Comparison of ENCODE assay signal across 14 cellular contexts in the genomic region with DNA sequence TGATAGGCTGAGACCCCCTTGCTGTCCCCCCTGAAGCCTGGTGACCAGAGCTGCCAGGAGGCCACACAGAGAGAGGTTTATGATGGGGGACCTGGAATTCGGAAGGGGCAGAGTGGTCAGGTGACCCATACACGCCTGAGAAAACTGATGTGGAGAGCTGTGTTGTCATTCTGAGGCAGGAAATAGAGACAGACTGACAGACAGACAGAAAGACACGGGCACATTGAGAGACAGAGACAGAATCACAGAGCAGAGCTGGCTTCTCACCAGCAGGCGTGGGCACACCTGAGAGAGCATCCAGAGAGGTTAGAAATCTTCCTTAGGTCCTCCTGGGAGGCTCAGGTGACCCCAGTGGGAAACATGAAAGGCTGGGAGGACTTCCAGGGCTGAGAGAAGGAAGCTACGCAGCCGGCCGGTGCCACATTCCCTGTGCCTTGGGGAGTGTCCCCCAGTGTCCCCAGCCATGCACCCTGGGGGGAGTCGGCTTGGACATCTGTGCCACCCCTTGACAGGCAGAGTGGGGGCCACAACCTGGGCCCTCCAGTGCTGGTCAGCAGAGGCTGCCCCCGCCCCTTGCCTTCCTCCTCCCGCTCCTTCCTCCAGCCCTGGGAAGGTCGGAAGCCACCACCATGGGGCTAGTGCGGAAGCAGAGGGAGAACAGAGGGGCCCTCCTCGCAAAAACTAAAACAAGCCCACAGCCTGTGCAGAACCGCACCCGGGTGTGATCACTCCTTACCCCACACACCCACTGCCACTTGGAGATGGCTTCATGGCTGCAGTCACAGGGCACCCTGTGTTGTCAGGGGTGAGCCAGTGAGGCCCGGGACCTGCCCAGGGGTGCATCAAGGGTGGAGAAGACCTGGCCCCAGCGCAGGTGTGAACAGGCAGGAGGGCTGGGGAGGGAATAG. TPM values are rescaled to one million over a fixed set of nuclear protein-coding genes. Genes with fewer than 3 reads are reported as not detected.
DNase-seq lines count a peak whose midpoint lies in the region; TF ChIP-seq lines count a peak whose summit lies in the region.
"Had no signal": no experiment of that assay in that cellular context is flagged by ENCODE, and none has a peak within 500 bp of the region (broad histone marks: within the 10 kb centered on the region; RNA-seq: fewer than 3 reads in every experiment).

No MANE protein-coding gene starts in this region.

- H3K79me2 ChIP-seq in Karpas-422 (ENCODE audit: low read length) = no peaks in the 10 kb centered on the region

- WGBS in sigmoid colon, 2 donors = 70 to 84% methylated on average over 17 of the region's 17 CpGs

- intact Hi-C loops in sigmoid colon (cut with DNase I) = loop anchor here (10.0 kb wide), 1 partner anchor 115 kb away; no protein-coding TSS in a partner anchor
- intact Hi-C loops in CD14-positive monocyte (cut with micrococcal nuclease) = loop anchor here (5.0 to 10.0 kb wide), 4 partner anchors 45 to 155 kb away; a partner anchor contains a TSS

- H3K4me3 ChIP-seq in Karpas-422 (ENCODE audit: low read length) (no peak overlapping the region), endocrine pancreas (ENCODE audit: control insufficient read depth, insufficient read depth, low read length) (no peak overlapping the region), sigmoid colon (no peak overlapping the region)
- H3K4me3 ChIP-seq: left lung had no signal

- H3K27me3 Mint-ChIP-seq in CD14-positive monocyte (ENCODE audit: low read depth in 3 of 3) = peaks cover 1 to 17% (median 9%) of the 10 kb centered on the region in 3 donors
- peaks cover 6% of the 10 kb centered on the region for H3K27me3 Mint-ChIP-seq in glutamatergic neuron (ENCODE audit: unreplicated experiment)

- no peak for TF ChIP-seq CTCF in sigmoid colon (IDR thresholded peaks at IDR 0.05)
- TF ChIP-seq CTCF in CD14-positive monocyte (IDR thresholded peaks at IDR 0.05) = no peak
- TF ChIP-seq CTCF in glutamatergic neuron (IDR thresholded peaks at IDR 0.05; ENCODE audit: partially characterized antibody, unreplicated experiment) = no peak

- no peak for TF ChIP-seq POLR2A in sigmoid colon (IDR thresholded peaks at IDR 0.05)

- H3K27ac Mint-ChIP-seq in CD14-positive monocyte (peak overlapping the region in 3 of 7 donors; percentile 43 to 56 (median 48)), glutamatergic neuron (ENCODE audit: unreplicated experiment) (no peak overlapping the region)

- H3K36me3 Mint-ChIP-seq in CD14-positive monocyte = peaks cover 4 to 5% of the 10 kb centered on the region in 2 donors
- no peaks in the 10 kb centered on the region for H3K36me3 Mint-ChIP-seq in glutamatergic neuron (ENCODE audit: unreplicated experiment)
- H3K36me3 Mint-ChIP-seq: brain had no signal

- H3K27me3 ChIP-seq in Karpas-422 (ENCODE audit: low read length) (no peaks in the 10 kb centered on the region), endocrine pancreas (ENCODE audit: control insufficient read depth, insufficient read depth, low read length) (no peaks in the 10 kb centered on the region), sigmoid colon (peaks cover 0 to 7% (median 0%) of the 10 kb centered on the region in 3 donors)

- peaks cover 0 to 2% (median 0%) of the 10 kb centered on the region in 7 donors for H3K9me3 Mint-ChIP-seq in CD14-positive monocyte
- H3K9me3 Mint-ChIP-seq in glutamatergic neuron (ENCODE audit: unreplicated experiment) = peaks cover 4% of the 10 kb centered on the region
- H3K9me3 Mint-ChIP-seq: brain, neural crest cell had no signal

- peaks cover 23% of the 10 kb centered on the region for H4K20me1 ChIP-seq in Karpas-422 (ENCODE audit: insufficient read depth, low read depth, low read length)

- H3K27ac ChIP-seq in Karpas-422 (ENCODE audit: low read length) (peak overlapping the region; percentile 39; the same call in 1 of the 2 replicates), sigmoid colon (no peak overlapping the region)
- H3K27ac ChIP-seq: 22Rv1, left lung had no signal

- H3K9me3 ChIP-seq in Karpas-422 (ENCODE audit: low read length) (no peaks in the 10 kb centered on the region), endocrine pancreas (ENCODE audit: control insufficient read depth, low read length) (no peaks in the 10 kb centered on the region), sigmoid colon (no peaks in the 10 kb centered on the region)
- H3K9me3 ChIP-seq: left lung had no signal

- no peak overlapping the region for H2AFZ ChIP-seq in Karpas-422 (ENCODE audit: low read length)

- TF ChIP-seq EP300 in sigmoid colon (IDR thresholded peaks at IDR 0.05) = no peak

- no peak overlapping the region for H3K4me2 ChIP-seq in Karpas-422 (ENCODE audit: low read depth, low read length, poor library complexity, severe bottlenecking)

- no peaks in the 10 kb centered on the region; the same call in 1 of the 2 replicates for H3K36me3 ChIP-seq in Karpas-422 (ENCODE audit: insufficient read depth, low read length)
- no peaks in the 10 kb centered on the region for H3K36me3 ChIP-seq in endocrine pancreas (ENCODE audit: control insufficient read depth, insufficient read depth, low read length)
- no peaks in the 10 kb centered on the region for H3K36me3 ChIP-seq in sigmoid colon
- H3K36me3 ChIP-seq: left lung had no signal

- H3K4me3 Mint-ChIP-seq in CD14-positive monocyte = no peak overlapping the region
- H3K4me3 Mint-ChIP-seq in glutamatergic neuron (ENCODE audit: unreplicated experiment) = no peak overlapping the region
- H3K4me3 Mint-ChIP-seq: brain, neural crest cell had no signal

- peaks cover 47% of the 10 kb centered on the region for H3K4me1 Mint-ChIP-seq in CD14-positive monocyte
- H3K4me1 Mint-ChIP-seq in glutamatergic neuron (ENCODE audit: low read depth, unreplicated experiment) = peaks cover 1% of the 10 kb centered on the region
- H3K4me1 Mint-ChIP-seq: neural crest cell had no signal

- no peaks in the 10 kb centered on the region for H3K9me2 ChIP-seq in Karpas-422 (replicated peaks; ENCODE audit: insufficient read depth, low read length)

- H3K9ac ChIP-seq in Karpas-422 (ENCODE audit: low read length) (no peak overlapping the region), endocrine pancreas (ENCODE audit: control insufficient read depth, insufficient read depth, low read length) (peak overlapping the region; percentile 25)

- DNase-seq in activated CD4-positive, CD25-positive, alpha-beta regulatory T cell treated with anti-CD3 and anti-CD28 coated beads, Interleukin-2, amount 50 U/mL, for 72 hours = peak; percentile 26
- no peak for DNase-seq in activated CD4-positive, CD25-positive, alpha-beta regulatory T cell (lab: John Stamatoyannopoulos, UW)
- peak; percentile 62 for DNase-seq in Karpas-422
- peak; percentile 57 for DNase-seq in sigmoid colon
- DNase-seq in dedifferentiated amniotic fluid mesenchymal stem cell (ENCODE audit: extremely low spot score) = no peak
- DNase-seq in CD14-positive monocyte (ENCODE audit: low spot score) = no peak
- no peak for DNase-seq in glutamatergic neuron
- DNase-seq: GF-D8 had no signal

- H3K4me1 ChIP-seq in Karpas-422 (ENCODE audit: low read length) (peaks cover 71% of the 10 kb centered on the region), endocrine pancreas (ENCODE audit: control insufficient read depth, insufficient read depth, low read length) (no peaks in the 10 kb centered on the region), sigmoid colon (no peaks in the 10 kb centered on the region)

RNA-seq across cellular contexts. Expression of a gene that starts 2.2 kb away (rescaled TPM):
- 0.34 and 2.0 TPM in 2 replicates for total RNA-seq in Karpas-422 (2014; rRNA removed; shearing (Covaris generic); ENCODE audit: low replicate concordance)
- total RNA-seq in sigmoid colon (not detected), glutamatergic neuron (ENCODE audit: unreplicated experiment) (not detected)
- polyA plus RNA-seq in sigmoid colon (under 1 TPM in 1 of 3 donors, not detected in 2; 0.06 TPM), CD14-positive monocyte (not detected)
- total RNA-seq: left lung, neural crest cell, Right ventricle myocardium inferior had no signal

RNA-seq across cellular contexts. Expression of a gene that starts 8.4 kb away (rescaled TPM):
- total RNA-seq in Karpas-422 (2014; rRNA removed; shearing (Covaris generic); ENCODE audit: low replicate concordance) = not detected in 2 replicates
- total RNA-seq in sigmoid colon = 1 to 10 TPM; 1.1 to 1.9 (median 1.5) TPM
- under 1 TPM in 1 of 3 donors, not detected in 2; 0.67 TPM for polyA plus RNA-seq in sigmoid colon
- polyA plus RNA-seq in CD14-positive monocyte = 1 to 10 TPM; 1.2 TPM
- not detected for total RNA-seq in glutamatergic neuron (ENCODE audit: unreplicated experiment)
- total RNA-seq: neural crest cell had no signal

RNA-seq across cellular contexts. Expression of a gene that starts 20.9 kb away (rescaled TPM):
- total RNA-seq in Karpas-422 (2014; rRNA removed; shearing (Covaris generic); ENCODE audit: low replicate concordance) = 454 and 602 TPM in 2 replicates
- 1 to 10 TPM; 1.2 to 4.8 (median 2.7) TPM for total RNA-seq in sigmoid colon
- 100 to 1,000 TPM in 1 of 3 donors, 1 to 10 TPM in 1, under 1 TPM in 1; 0.69 to 107 (median 4.8) TPM for polyA plus RNA-seq in sigmoid colon
- under 1 TPM; 0.24 to 0.88 TPM for polyA plus RNA-seq in CD14-positive monocyte
- total RNA-seq in glutamatergic neuron (ENCODE audit: unreplicated experiment) = not detected
- total RNA-seq: neural crest cell had no signal

RNA-seq across cellular contexts. Expression of a gene that starts 21.0 kb away (rescaled TPM):
- not detected in 2 replicates for total RNA-seq in Karpas-422 (2014; rRNA removed; shearing (Covaris generic); ENCODE audit: low replicate concordance)
- total RNA-seq in sigmoid colon (under 1 TPM in 3 of 4 donors, not detected in 1; 0.27 to 0.83 (median 0.36) TPM), glutamatergic neuron (ENCODE audit: unreplicated experiment) (not detected)
- polyA plus RNA-seq in sigmoid colon (under 1 TPM in 1 of 3 donors, not detected in 2; 0.17 TPM), CD14-positive monocyte (under 1 TPM in 1 of 2 donors, not detected in 1; 0.17 TPM)
- total RNA-seq: left lung, neural crest cell, Right ventricle myocardium inferior had no signal

RNA-seq across cellular contexts. Expression of a gene that starts 57.9 kb away (rescaled TPM):
- total RNA-seq in Karpas-422 (2014; rRNA removed; shearing (Covaris generic); ENCODE audit: low replicate concordance) = 0.36 TPM in 1 of 2 replicates, not detected in the other
- total RNA-seq in sigmoid colon = 1 to 10 TPM in 1 of 4 donors, not detected in 3; 6.1 TPM
- under 1 TPM in 1 of 3 donors, not detected in 2; 0.06 TPM for polyA plus RNA-seq in sigmoid colon
- polyA plus RNA-seq in CD14-positive monocyte = not detected
- not detected for total RNA-seq in glutamatergic neuron (ENCODE audit: unreplicated experiment)
- total RNA-seq: left lung, neural crest cell, Right ventricle myocardium inferior had no signal

Comparison
In these comparisons a context has a peak if more than half of its experiments do, and no peak if none do; other contexts are left out.
1. DNase-seq: peak in activated CD4-positive, CD25-positive, alpha-beta regulatory T cell treated with anti-CD3 and anti-CD28 coated beads, Interleukin-2, amount 50 U/mL, for 72 hours (single experiment), Karpas-422 (single experiment) and sigmoid colon (single experiment); none in activated CD4-positive, CD25-positive, alpha-beta regulatory T cell (0 of 4), dedifferentiated amniotic fluid mesenchymal stem cell (single experiment), CD14-positive monocyte (single experiment) and glutamatergic neuron (single experiment).
2. RNA of a gene that starts 20.9 kb away (total RNA-seq): 454 to 602 TPM in Karpas-422; 1.2 to 4.8 TPM in sigmoid colon and not detected in glutamatergic neuron (single experiment); every median in the first group is over 10 times any median in the second.